ENCODE assay signal across 8 cellular contexts in the genomic region with DNA sequence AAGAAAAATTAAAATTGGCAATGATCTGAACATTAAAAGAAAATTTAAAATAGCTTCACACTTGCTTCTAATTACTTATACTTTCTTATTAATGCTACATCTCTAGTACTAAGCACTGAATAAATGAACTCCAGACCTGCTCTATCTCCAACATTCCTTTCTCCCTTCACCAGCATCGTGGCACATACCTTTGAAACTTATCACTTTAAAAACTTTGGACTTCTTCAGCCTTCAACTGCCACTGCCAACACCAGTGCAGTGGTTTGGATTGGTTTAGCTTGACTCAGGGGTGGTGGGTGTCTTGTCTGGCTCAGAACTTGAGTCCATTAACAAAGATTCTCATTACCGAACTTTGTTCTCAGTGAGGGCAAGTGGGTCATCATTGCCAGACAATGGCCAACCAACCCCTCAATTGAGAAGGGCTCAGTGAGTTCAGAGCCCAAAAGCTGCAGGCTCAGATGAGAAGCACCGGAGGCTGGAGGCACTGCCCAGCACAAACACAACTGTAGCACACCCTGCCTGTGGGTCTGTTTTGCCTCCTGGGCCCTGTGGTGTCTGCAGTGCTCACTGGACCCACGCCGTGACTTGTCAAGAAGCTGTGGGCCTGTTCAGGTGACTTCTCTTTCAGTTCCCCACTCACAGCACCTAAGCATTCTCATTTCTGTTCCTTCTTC. TPM values are rescaled to one million over a fixed set of nuclear protein-coding genes. Genes with fewer than 3 reads are reported as not detected.
A peak's percentile ranks its signal among the peaks of the same experiment; 100 is the strongest.
DNase-seq lines count a peak whose midpoint lies in the region; ATAC-seq, FAIRE-seq and TF ChIP-seq lines count a peak whose summit lies in the region.
"Not testable (repeated sequence)": the region's sequence is repeated elsewhere in the genome, so short reads cannot be mapped to it uniquely, and the experiment has no call there.

No MANE protein-coding gene starts in this region.

- not testable (repeated sequence) for H3K9me3 ChIP-seq in CD4-positive, CD25-positive, alpha-beta regulatory T cell (ENCODE audit: control insufficient read depth in 2 of 2, low read length in 2 of 2); RWPE2 (ENCODE audit: severe bottlenecking); HepG2 (ENCODE audit: low read length)

- not testable (repeated sequence) for H3K27me3 Mint-ChIP-seq in CD4-positive, CD25-positive, alpha-beta regulatory T cell; activated T-cell treated with anti-CD3 and anti-CD28 coated beads, Interleukin-2, amount 50 U/mL, for 24 hours; stimulated activated memory B cell treated with anti-CD40 and anti-IgM and Interleukin-4, amounts not matched to agents 10 μg/mL and 1 μg/mL and 100 μg/mL, for 72 hours

- WGBS in HepG2 (ENCODE audit: low lambda C conversion rate): 52% methylated on average over 1 of the region's 5 CpGs

- not testable (repeated sequence) for DNase-seq in CD4-positive, CD25-positive, alpha-beta regulatory T cell; GM12892 (ENCODE audit: insufficient read length); RWPE2 (ENCODE audit: low spot score); activated T-cell treated with anti-CD3 and anti-CD28 coated beads, Interleukin-2, amount 50 U/mL, for 24 hours; HepG2 (ENCODE audit: low spot score)
- DNase-seq in astrocyte of the hippocampus (ENCODE audit: low read depth, low spot score): peak; percentile 48

- H3K4me1 ChIP-seq in CD4-positive, CD25-positive, alpha-beta regulatory T cell (ENCODE audit: control insufficient read depth, insufficient read depth, low read length, poor library complexity, severe bottlenecking); RWPE2 (ENCODE audit: insufficient read depth, poor library complexity, severe bottlenecking); HepG2 (ENCODE audit: insufficient read depth, low read length): not testable (repeated sequence)

- not testable (repeated sequence) for TF ChIP-seq CTCF in RWPE2 (IDR thresholded peaks at IDR 0.05; ENCODE audit: poor library complexity, severe bottlenecking); HepG2 (CRISPR knock-in tag; IDR thresholded peaks at IDR 0.05)

- in situ Hi-C loops in HepG2 (cut with HindIII; ENCODE audit: extremely low pct_ligation_motif_present, low pct_unique_long_range_greater_than_20kb): not testable (repeated sequence)

- TF ChIP-seq POLR2A in GM12892 (IDR thresholded peaks at IDR 0.05; ENCODE audit: low read depth, low read length); HepG2 (IDR thresholded peaks at IDR 0.05; ENCODE audit: insufficient read depth in 1 of 2, low read depth in 2 of 2, low read length in 2 of 2): not testable (repeated sequence)

- peaks cover 13% of the 10 kb centered on the region for H4K20me1 ChIP-seq in HepG2 (ENCODE audit: insufficient read depth, low read length)

- H3K9me3 Mint-ChIP-seq in CD4-positive, CD25-positive, alpha-beta regulatory T cell; activated T-cell treated with anti-CD3 and anti-CD28 coated beads, Interleukin-2, amount 50 U/mL, for 24 hours; stimulated activated memory B cell treated with anti-CD40 and anti-IgM and Interleukin-4, amounts not matched to agents 10 μg/mL and 1 μg/mL and 100 μg/mL, for 72 hours: not testable (repeated sequence)

- H3K27ac ChIP-seq in CD4-positive, CD25-positive, alpha-beta regulatory T cell (ENCODE audit: insufficient read depth, low read length, poor library complexity, severe bottlenecking); RWPE2 (ENCODE audit: poor library complexity, severe bottlenecking); HepG2 (ENCODE audit: extremely low read length, insufficient read depth, low read length): not testable (repeated sequence)

- not testable (repeated sequence) for H2AFZ ChIP-seq in HepG2 (ENCODE audit: low read length)

- not testable (repeated sequence) for H3K79me2 ChIP-seq in HepG2 (ENCODE audit: insufficient read depth, low read length)

- CTCF ChIA-PET in HepG2 (lab: Yijun Ruan, JAX; ENCODE audit: low intra/inter-chr PET ratio, low total read pairs): not testable (repeated sequence)

- BruUV-seq in HepG2 (replicated peaks; lab: Mats Ljungman, UMichigan): TSS peak; percentile 34

- H3K4me1 Mint-ChIP-seq in CD4-positive, CD25-positive, alpha-beta regulatory T cell: peaks cover 10 to 29% (median 26%) of the 10 kb centered on the region in 4 donors
- H3K4me1 Mint-ChIP-seq in activated T-cell treated with anti-CD3 and anti-CD28 coated beads, Interleukin-2, amount 50 U/mL, for 24 hours (ENCODE audit: low read depth): peaks cover 20% of the 10 kb centered on the region
- not testable (repeated sequence) for H3K4me1 Mint-ChIP-seq in stimulated activated memory B cell treated with anti-CD40 and anti-IgM and Interleukin-4, amounts not matched to agents 10 μg/mL and 1 μg/mL and 100 μg/mL, for 72 hours

- not testable (repeated sequence) for H3K4me2 ChIP-seq in HepG2 (ENCODE audit: low read depth, low read length)

- not testable (repeated sequence) for H3K4me3 ChIP-seq in CD4-positive, CD25-positive, alpha-beta regulatory T cell (ENCODE audit: low read depth, low read length); RWPE2 (ENCODE audit: severe bottlenecking); HepG2 (replicated peaks in 1 of 3; ENCODE audit: insufficient read depth in 1 of 3, low read depth in 2 of 3, low read length in 3 of 3)

- FAIRE-seq in GM12892 (lab: Jason Lieb, UNC) (peak; percentile 79), HepG2 (lab: Jason Lieb, UNC) (peak; percentile 21)

- peaks cover 58% of the 10 kb centered on the region for H3K36me3 Mint-ChIP-seq in CD4-positive, CD25-positive, alpha-beta regulatory T cell
- peaks cover 90% of the 10 kb centered on the region for H3K36me3 Mint-ChIP-seq in activated T-cell treated with anti-CD3 and anti-CD28 coated beads, Interleukin-2, amount 50 U/mL, for 24 hours (ENCODE audit: low read depth)
- H3K36me3 Mint-ChIP-seq in stimulated activated memory B cell treated with anti-CD40 and anti-IgM and Interleukin-4, amounts not matched to agents 10 μg/mL and 1 μg/mL and 100 μg/mL, for 72 hours: peaks cover 74% of the 10 kb centered on the region

- POLR2A ChIA-PET in HepG2 (lab: Yijun Ruan, JAX): not testable (repeated sequence)

- peak overlapping the region in 2 of 3 donors; percentile 64 to 88 for H3K27ac Mint-ChIP-seq in CD4-positive, CD25-positive, alpha-beta regulatory T cell
- H3K27ac Mint-ChIP-seq in activated T-cell treated with anti-CD3 and anti-CD28 coated beads, Interleukin-2, amount 50 U/mL, for 24 hours: peak overlapping the region; percentile 80
- peak overlapping the region; percentile 37 for H3K27ac Mint-ChIP-seq in stimulated activated memory B cell treated with anti-CD40 and anti-IgM and Interleukin-4, amounts not matched to agents 10 μg/mL and 1 μg/mL and 100 μg/mL, for 72 hours

- intact Hi-C loops in HepG2 (cut with micrococcal nuclease; ENCODE audit: unreplicated experiment): not testable (repeated sequence)

- peaks cover 92% of the 10 kb centered on the region for H3K36me3 ChIP-seq in CD4-positive, CD25-positive, alpha-beta regulatory T cell (ENCODE audit: control insufficient read depth, insufficient read depth, low read length)
- H3K36me3 ChIP-seq in RWPE2 (ENCODE audit: low read depth): peaks cover 92% of the 10 kb centered on the region
- peaks cover 30 to 86% of the 10 kb centered on the region in 2 experiments for H3K36me3 ChIP-seq in HepG2 (replicated peaks in 1 of 2; ENCODE audit: control insufficient read depth in 1 of 2, insufficient read depth in 2 of 2, low read length in 2 of 2)

- TF ChIP-seq EP300 in HepG2 (IDR thresholded peaks at IDR 0.05; ENCODE audit: low read depth in 2 of 2, low read length in 2 of 2); HepG2 (CRISPR knock-in tag; IDR thresholded peaks at IDR 0.05; ENCODE audit: borderline replicate concordance): not testable (repeated sequence)

- H3K9ac ChIP-seq in HepG2 (ENCODE audit: insufficient read depth, low read depth, low read length): not testable (repeated sequence)

- H3K27me3 ChIP-seq in CD4-positive, CD25-positive, alpha-beta regulatory T cell (ENCODE audit: control insufficient read depth, insufficient read depth, low read length); RWPE2 (ENCODE audit: insufficient read depth, poor library complexity, severe bottlenecking); HepG2 (ENCODE audit: control insufficient read depth in 1 of 2, insufficient read depth in 2 of 2, low read length in 2 of 2): not testable (repeated sequence)

- ATAC-seq in CD4-positive, CD25-positive, alpha-beta regulatory T cell (ENCODE audit: low read depth in 2 of 2): not testable (repeated sequence)
- ATAC-seq in RWPE2 (ENCODE audit: low read depth) (0 out of 3 replicates have a peak, but pooled peaks have one; percentile 19), esophagus mucosa (peak; percentile 33), HepG2 (peak; percentile 60)
- peak; percentile 68 for ATAC-seq in stimulated activated memory B cell treated with anti-CD40 and anti-IgM and Interleukin-4, amounts not matched to agents 10 μg/mL and 1 μg/mL and 100 μg/mL, for 72 hours

- H3K4me3 Mint-ChIP-seq in CD4-positive, CD25-positive, alpha-beta regulatory T cell; activated T-cell treated with anti-CD3 and anti-CD28 coated beads, Interleukin-2, amount 50 U/mL, for 24 hours; stimulated activated memory B cell treated with anti-CD40 and anti-IgM and Interleukin-4, amounts not matched to agents 10 μg/mL and 1 μg/mL and 100 μg/mL, for 72 hours: not testable (repeated sequence)

- TF ChIP-seq RAD21 in HepG2 (CRISPR knock-in tag; IDR thresholded peaks at IDR 0.05): not testable (repeated sequence)

RNA-seq across cellular contexts. Expression of gene SDC3, which starts 40.4 kb away (rescaled TPM):
- 0.12 TPM for total RNA-seq in CD4-positive, CD25-positive, alpha-beta regulatory T cell
- not detected for polyA plus RNA-seq in CD4-positive, CD25-positive, alpha-beta regulatory T cell
- 0.28 TPM for polyA plus RNA-seq in GM12892 (2012; ENCODE audit: missing spikeins)
- total RNA-seq in esophagus mucosa: 3.3 TPM
- total RNA-seq in HepG2 (2016; rRNA removed; fragmentation: Illumina TruSeq; extraction: Trizol): 0.18 and 0.49 TPM in 2 replicates
- 0.10 and 0.26 TPM in 2 replicates for total RNA-seq in HepG2 (2016; cell fraction: cytosol; rRNA removed; fragmentation: Illumina TruSeq; extraction: Trizol; ENCODE audit: low read depth)
- total RNA-seq in HepG2 (2016; cell fraction: insoluble cytoplasmic fraction; rRNA removed; fragmentation: Illumina TruSeq; extraction: Trizol): 0.25 and 0.61 TPM in 2 replicates
- 0.24 and 0.40 TPM in 2 replicates for total RNA-seq in HepG2 (2016; cell fraction: membrane; rRNA removed; fragmentation: Illumina TruSeq; extraction: Trizol)
- 0.47 and 0.78 TPM in 2 replicates for total RNA-seq in HepG2 (2016; cell fraction: nucleus; rRNA removed; fragmentation: Illumina TruSeq; extraction: Trizol)
- polyA plus RNA-seq in HepG2 (2011; rRNA removed): 0.84 and 0.85 TPM in 2 replicates
- polyA plus RNA-seq in HepG2 (2011; cell fraction: cytosol; rRNA removed): 0.64 and 0.74 TPM in 2 replicates
- 1.3 and 1.4 TPM in 2 replicates for polyA plus RNA-seq in HepG2 (2011; cell fraction: nucleus; rRNA removed)
- 0.98 and 2.3 TPM in 2 replicates for polyA plus RNA-seq in HepG2 (2012)
- 0.11 and 0.24 TPM in 2 replicates for polyA plus RNA-seq in HepG2 (2016; cell fraction: cytosol; fragmentation: Illumina TruSeq; extraction: Trizol; ENCODE audit: low read depth)
- polyA plus RNA-seq in HepG2 (2016; cell fraction: insoluble cytoplasmic fraction; fragmentation: Illumina TruSeq; extraction: Trizol; ENCODE audit: low read depth): 0.69 and 0.96 TPM in 2 replicates
- 0.35 and 0.79 TPM in 2 replicates for polyA plus RNA-seq in HepG2 (2016; cell fraction: membrane; fragmentation: Illumina TruSeq; extraction: Trizol; ENCODE audit: low read depth)
- polyA plus RNA-seq in HepG2 (2016; cell fraction: nucleus; fragmentation: Illumina TruSeq; extraction: Trizol; ENCODE audit: insufficient read depth, low read depth): 1.5 and 1.7 TPM in 2 replicates
- 1.8 and 6.1 TPM in 2 replicates for polyA minus RNA-seq in HepG2 (2011; rRNA and poly(A)+ RNA removed; ENCODE audit: low replicate concordance)
- 0.89 and 2.0 TPM in 2 replicates for polyA minus RNA-seq in HepG2 (2011; cell fraction: cytosol; rRNA and poly(A)+ RNA removed)
- polyA minus RNA-seq in HepG2 (2011; cell fraction: nucleus; rRNA and poly(A)+ RNA removed): 0.37 and 0.77 TPM in 2 replicates
